3 cellular contexts compared by ENCODE assay signal in genomic region chr1:113029822-113030221, GRCh38.
TF ChIP-seq lines count a peak whose summit lies in the region.

No MANE protein-coding gene starts in this region.

TF ChIP-seq in liver, 16 proteins besides CTCF, POLR2A, EP300 and RAD21:
- TF ChIP-seq JUND (IDR thresholded peaks at IDR 0.05) = no peak

TF ChIP-seq in HepG2, 621 proteins besides CTCF, POLR2A, EP300 and RAD21:
- TF ChIP-seq GATA4 (IDR thresholded peaks at IDR 0.05; ENCODE audit: borderline replicate concordance, low read depth) = no peak
- TF ChIP-seq HNRNPH1 (optimal IDR thresholded peaks at IDR 0.05; ENCODE audit: low read depth, low read length) = no peak
- no peak for TF ChIP-seq TCF7 (IDR thresholded peaks at IDR 0.05; ENCODE audit: low read depth)
- TF ChIP-seq RBM39 (IDR thresholded peaks at IDR 0.05; ENCODE audit: low read depth, low read length, poor library complexity, severe bottlenecking) = no peak
- no peak for TF ChIP-seq ZNF275 (CRISPR knock-in tag; IDR thresholded peaks at IDR 0.05; ENCODE audit: borderline replicate concordance)
- no peak for TF ChIP-seq ZFP36L2 (CRISPR knock-in tag; IDR thresholded peaks at IDR 0.05)
- no peak for TF ChIP-seq TCF12 (IDR thresholded peaks at IDR 0.05)
- no peak for TF ChIP-seq TCF12 (CRISPR knock-in tag; IDR thresholded peaks at IDR 0.05)
- TF ChIP-seq BRD4 (CRISPR knock-in tag; IDR thresholded peaks at IDR 0.05) = no peak
TF ChIP-seq in HepG2: peak in this region for 0.

TF ChIP-seq in H1, 55 proteins besides CTCF, POLR2A, EP300 and RAD21:
- no peak for TF ChIP-seq GABPA (IDR thresholded peaks at IDR 0.05; ENCODE audit: borderline replicate concordance, insufficient read depth, low read length)
- no peak for TF ChIP-seq CBX8 (IDR thresholded peaks at IDR 0.05; ENCODE audit: borderline replicate concordance, low read depth, low read length)
- TF ChIP-seq RFX5 (IDR thresholded peaks at IDR 0.05; ENCODE audit: borderline replicate concordance, low read depth, low read length) = no peak
- TF ChIP-seq SP1 (IDR thresholded peaks at IDR 0.05; ENCODE audit: low read depth, low read length) = no peak
- no peak for TF ChIP-seq BCL11A (IDR thresholded peaks at IDR 0.05; ENCODE audit: low read depth in 2 of 2, low read length in 2 of 2)
